Comparison of ENCODE assay signal across 7 cellular contexts in the genomic region with DNA sequence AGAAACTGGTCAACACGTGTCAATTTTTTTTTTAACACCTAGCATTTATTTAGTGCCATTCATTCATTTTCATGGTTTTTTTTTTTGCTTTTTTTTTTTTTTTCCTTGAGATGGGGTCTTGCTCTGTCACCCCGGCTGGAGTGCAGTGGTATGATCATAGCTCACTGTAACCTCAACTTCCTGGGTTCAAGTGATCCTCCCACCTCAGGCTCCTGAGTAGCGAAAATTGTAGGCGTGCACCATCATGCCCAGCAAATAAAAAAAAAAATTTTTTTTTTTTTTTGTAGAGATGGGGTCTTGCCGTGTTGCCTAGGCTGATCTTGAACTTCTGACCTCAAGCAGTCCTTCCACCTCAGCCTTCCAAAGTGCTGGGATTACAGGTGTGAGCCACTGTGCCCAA.
"Had no signal": no experiment of that assay in that cellular context is flagged by ENCODE, and none has a peak within 500 bp of the region (broad histone marks: within the 10 kb centered on the region; RNA-seq: fewer than 3 reads in every experiment).

No MANE protein-coding gene starts in this region.

- H3K4me1 Mint-ChIP-seq: GM23338, H9 had no signal

- H3K4me3 ChIP-seq: GM23338, K562 had no signal

- H3K27ac Mint-ChIP-seq: GM23338, HFFc6, IgD-negative memory B cell had no signal

- H3K4me3 Mint-ChIP-seq: GM23338, H9, HFFc6, IgD-negative memory B cell had no signal

- DNase-seq: H9, HCEC 1CT, HFFc6 had no signal

- H3K9me3 Mint-ChIP-seq: GM23338, H9, HFFc6, IgD-negative memory B cell had no signal

- H3K27me3 Mint-ChIP-seq: IgD-negative memory B cell had no signal

- ATAC-seq: GM23338, HepG2, K562 had no signal
